ENCODE assay signal across 8 cellular contexts in the genomic region with DNA sequence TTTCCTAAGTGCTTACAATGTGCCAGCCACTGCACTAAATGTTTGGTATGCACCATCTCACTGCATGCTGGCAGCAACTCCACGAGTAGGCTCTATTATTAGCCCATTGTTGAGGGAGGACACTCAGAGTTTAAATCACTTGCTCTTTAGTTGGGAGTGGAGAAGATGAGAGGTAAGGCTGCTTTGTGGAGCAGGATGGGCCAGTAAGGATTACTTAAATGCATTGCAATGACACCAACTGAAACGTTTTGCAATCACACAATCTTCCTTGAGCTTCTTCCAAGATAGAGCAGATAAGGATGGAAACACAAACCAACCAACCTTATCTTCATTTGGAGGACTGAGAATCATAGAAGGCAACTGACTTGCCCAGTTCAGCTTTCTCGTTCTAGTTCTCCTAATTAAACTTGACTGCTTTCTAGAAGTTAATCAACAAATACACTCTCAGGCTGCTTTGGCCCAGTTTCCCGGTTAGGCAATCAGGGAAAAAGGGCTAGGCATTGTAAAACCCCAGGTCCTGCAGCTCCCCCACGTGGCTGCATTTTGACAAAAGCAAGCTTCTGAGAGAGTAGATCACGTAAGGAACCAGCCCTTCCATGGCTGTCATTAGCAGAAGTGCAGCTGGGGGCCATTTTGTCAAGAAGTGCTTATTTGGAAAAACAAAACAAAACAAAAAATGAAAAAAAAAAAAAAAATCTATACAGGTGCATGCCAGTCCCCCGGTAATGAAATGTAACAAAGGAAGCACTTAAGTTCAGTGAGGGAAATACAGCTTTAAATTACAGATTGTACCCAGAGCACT.
A peak's percentile ranks its signal among the peaks of the same experiment; 100 is the strongest.
DNase-seq lines count a peak whose midpoint lies in the region; ATAC-seq and TF ChIP-seq lines count a peak whose summit lies in the region.

No MANE protein-coding gene starts in this region.

- TF ChIP-seq POLR2A in ovary (IDR thresholded peaks at IDR 0.05): no peak
- TF ChIP-seq POLR2A in tibial nerve (IDR thresholded peaks at IDR 0.05): no peak

- no peak overlapping the region for H3K27ac ChIP-seq in ovary
- peak overlapping the region; percentile 72 to 82 (median 78) for H3K27ac ChIP-seq in tibial nerve

- TF ChIP-seq CTCF in ovary (IDR thresholded peaks at IDR 0.05) (peak; percentile 25 to 79 (median 61)), tibial nerve (IDR thresholded peaks at IDR 0.05) (peak; percentile 65 to 84 (median 72))

- 13 to 15% (median 14%) methylated on average over 7 of the region's 7 CpGs for WGBS in ovary, 3 donors
- 9% methylated on average over 7 of the region's 7 CpGs for WGBS in tibial nerve, 2 donors

- H3K4me3 ChIP-seq in ovary (no peak overlapping the region), tibial nerve (peak overlapping the region in 1 of 4 donors; percentile 6)

- H3K27me3 ChIP-seq in ovary (no peaks in the 10 kb centered on the region), tibial nerve (no peaks in the 10 kb centered on the region)

- TF ChIP-seq EP300 in ovary (IDR thresholded peaks at IDR 0.05) (no peak), tibial nerve (IDR thresholded peaks at IDR 0.05) (peak; percentile 30 to 76)

- H3K4me1 ChIP-seq in ovary (ENCODE audit: insufficient read depth) (peaks cover 15% of the 10 kb centered on the region), tibial nerve (peaks cover 3 to 63% (median 28%) of the 10 kb centered on the region in 4 donors)

- DNase-seq in DMS114 treated with DMSO at 0.1 percent for 48 hours (lab: John Stamatoyannopoulos, UW; ENCODE audit: unreplicated experiment) (peak; percentile 98), HuH-7.5 (ENCODE audit: low spot score) (peak; percentile 100), SHP77 treated with DMSO at 0.1 percent for 48 hours (lab: John Stamatoyannopoulos, UW) (peak; percentile 28), glomerular visceral epithelial cell (ENCODE audit: extremely low spot score) (peak; percentile 96), ovary (peak; percentile 81 to 95 (median 91)), tibial nerve (ENCODE audit: low spot score in 2 of 2) (peak; percentile 94 to 97)
- peak; percentile 68 for DNase-seq in activated naive CD4-positive, alpha-beta T cell treated with Interleukin-2 at 50 U/mL for 16 hours

- intact Hi-C loops in ovary (cut with DNase I): loop anchor here in 3 of 4 donors (5.0 to 10.0 kb wide), 2 partner anchors 362 to 365 kb away; no protein-coding TSS in a partner anchor

- no peaks in the 10 kb centered on the region for H3K9me3 ChIP-seq in ovary
- no peaks in the 10 kb centered on the region for H3K9me3 ChIP-seq in tibial nerve

- H3K36me3 ChIP-seq in ovary (no peaks in the 10 kb centered on the region), tibial nerve (no peaks in the 10 kb centered on the region)

- peak; percentile 72 for ATAC-seq in GM21515 (IDR thresholded peaks at IDR 0.05; ENCODE audit: unreplicated experiment)

Comparison
In these comparisons a context has a peak if more than half of its experiments do, and no peak if none do; other contexts are left out.
1. DNase-seq: peak in every context shown above with its lines; median percentile 100 in HuH-7.5; 98 in DMS114 treated with DMSO at 0.1 percent for 48 hours; 96 in glomerular visceral epithelial cell; 96 in tibial nerve; 91 in ovary; 68 in activated naive CD4-positive, alpha-beta T cell treated with Interleukin-2 at 50 U/mL for 16 hours; 28 in SHP77 treated with DMSO at 0.1 percent for 48 hours.
2. H3K27ac ChIP-seq: peak in tibial nerve (4 of 4); none in ovary (0 of 2).